ENCODE assay signal across 15 cellular contexts in genomic region chr1:51526248-51526647, GRCh38.
"Had no signal": no experiment of that assay in that cellular context is flagged by ENCODE, and none has a peak within 500 bp of the region (broad histone marks: within the 10 kb centered on the region; RNA-seq: fewer than 3 reads in every experiment).

No MANE protein-coding gene starts in this region.

- H3K4me3 ChIP-seq: ovary, tibial nerve, vagina had no signal

- DNase-seq: activated CD4-positive, alpha-beta T cell treated with anti-CD3 and anti-CD28 coated beads, Interleukin-2, amount 50 U/mL, for 1 hour; activated effector memory CD4-positive, alpha-beta T cell treated with Interleukin-2 at 50 U/mL for 16 hours; activated T-cell treated with anti-CD3 and anti-CD28 coated beads, Interleukin-2, amount 50 U/mL, for 1 hour; caudate nucleus; cortex of kidney; endodermal cell; hypothalamus; kidney glomerular epithelial cell; nephron progenitor cell; ovary; stimulated activated CD4-positive, alpha-beta T cell treated with anti-CD3 and anti-CD28 coated beads, Interleukin-4, amount 100 ng/mL, for 1 hour had no signal

- H3K27me3 ChIP-seq: ovary, tibial nerve, vagina had no signal

- H3K36me3 ChIP-seq: ovary, tibial nerve, vagina had no signal

- H3K27ac ChIP-seq: ovary, tibial nerve, vagina had no signal

- H3K4me1 ChIP-seq: vagina had no signal

- FAIRE-seq: TTC549 had no signal

- ATAC-seq: esophagus mucosa had no signal

- H3K9me3 ChIP-seq: ovary, tibial nerve, vagina had no signal
